In the genomic region with DNA sequence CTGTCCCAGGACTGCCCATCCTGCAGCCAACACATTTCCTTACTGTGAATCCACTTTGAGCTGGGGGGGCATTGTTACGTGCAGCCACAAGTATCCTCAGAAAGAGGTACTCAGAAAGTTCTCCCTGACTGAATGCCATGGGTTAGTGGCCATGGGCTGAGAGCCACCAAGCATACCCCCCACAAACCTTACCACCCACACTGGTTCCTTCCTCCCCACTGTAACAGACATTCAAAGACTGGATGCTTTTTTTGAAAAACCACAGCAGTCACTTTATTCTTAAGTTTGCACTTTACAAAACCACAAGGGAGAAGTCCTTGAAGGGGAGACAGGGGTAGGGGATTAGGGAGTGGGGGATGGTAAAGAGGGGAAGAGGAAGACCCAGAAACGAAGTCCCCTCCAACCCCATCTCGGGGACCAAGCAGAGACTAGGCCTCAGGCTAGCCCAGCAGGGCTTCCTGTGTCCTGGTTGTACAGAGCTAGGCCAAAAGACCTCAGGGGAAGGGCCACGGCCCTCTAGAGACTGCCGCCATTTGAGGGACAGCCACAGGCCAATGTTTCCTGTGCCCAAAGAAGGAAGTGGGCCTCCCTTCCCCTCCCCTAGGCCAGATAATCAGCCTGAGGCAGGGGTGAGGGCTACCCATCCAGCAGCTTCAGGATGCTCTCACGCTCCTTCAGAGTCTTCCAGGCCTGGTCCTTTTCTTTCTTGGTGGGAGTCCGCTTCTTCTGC, we compare ENCODE assay signal across 8 cellular contexts. TPM values are rescaled to one million over a fixed set of nuclear protein-coding genes. Genes with fewer than 3 reads are reported as not detected.
DNase-seq lines count a peak whose midpoint lies in the region; ATAC-seq and TF ChIP-seq lines count a peak whose summit lies in the region.

No MANE protein-coding gene starts in this region.

- ATAC-seq in GM18907 (IDR thresholded peaks at IDR 0.05; ENCODE audit: unreplicated experiment) (peak; percentile 68), HG02981 (IDR thresholded peaks at IDR 0.05; ENCODE audit: unreplicated experiment) (peak; percentile 64), heart right ventricle (peak; percentile 38 to 69 (median 52))

- no peak overlapping the region for H3K4me3 ChIP-seq in heart right ventricle

- peak overlapping the region; percentile 12 for H3K4me3 Mint-ChIP-seq in T-helper 1 cell treated with Interleukin-12 subunit alpha and Interleukin-12 subunit beta and Interleukin-4 antibody, amounts not matched to agents 30 μg/mL and 1 μg/mL, for 36 hours

- peak overlapping the region; percentile 81 for H3K27ac Mint-ChIP-seq in T-helper 1 cell treated with Interleukin-12 subunit alpha and Interleukin-12 subunit beta and Interleukin-4 antibody, amounts not matched to agents 30 μg/mL and 1 μg/mL, for 36 hours

- intact Hi-C loops in heart right ventricle (cut with DNase I) = no loop called here

- H3K9me3 Mint-ChIP-seq in T-helper 1 cell treated with Interleukin-12 subunit alpha and Interleukin-12 subunit beta and Interleukin-4 antibody, amounts not matched to agents 30 μg/mL and 1 μg/mL, for 36 hours = no peaks in the 10 kb centered on the region

- DNase-seq in heart right ventricle (no peak), NCI-H2227 (lab: John Stamatoyannopoulos, UW; ENCODE audit: unreplicated experiment) (no peak), iPS-NIHi11 (ENCODE audit: low spot score) (no peak), EL (no peak), NCI-H446 (lab: John Stamatoyannopoulos, UW) (no peak)

- 78 to 82% methylated on average over 7 of the region's 7 CpGs for WGBS in heart right ventricle, 2 donors

- peak overlapping the region in 3 of 10 donors; percentile 22 to 90 (median 36) for H3K27ac ChIP-seq in heart right ventricle

- peaks cover 31% of the 10 kb centered on the region for H3K36me3 Mint-ChIP-seq in T-helper 1 cell treated with Interleukin-12 subunit alpha and Interleukin-12 subunit beta and Interleukin-4 antibody, amounts not matched to agents 30 μg/mL and 1 μg/mL, for 36 hours (ENCODE audit: low read depth)

- peaks cover 0 to 55% (median 34%) of the 10 kb centered on the region in 9 donors for H3K36me3 ChIP-seq in heart right ventricle

- peaks cover 42% of the 10 kb centered on the region for H3K4me1 Mint-ChIP-seq in T-helper 1 cell treated with Interleukin-12 subunit alpha and Interleukin-12 subunit beta and Interleukin-4 antibody, amounts not matched to agents 30 μg/mL and 1 μg/mL, for 36 hours (ENCODE audit: low read depth)

- H3K4me1 ChIP-seq in heart right ventricle = peaks cover 0 to 63% (median 0%) of the 10 kb centered on the region in 9 donors

- no peak for TF ChIP-seq CTCF in heart right ventricle (IDR thresholded peaks at IDR 0.05)

- H3K27me3 Mint-ChIP-seq in T-helper 1 cell treated with Interleukin-12 subunit alpha and Interleukin-12 subunit beta and Interleukin-4 antibody, amounts not matched to agents 30 μg/mL and 1 μg/mL, for 36 hours (ENCODE audit: low read depth) = no peaks in the 10 kb centered on the region

- H3K9me3 ChIP-seq in heart right ventricle = no peaks in the 10 kb centered on the region

- H3K27me3 ChIP-seq in heart right ventricle = no peaks in the 10 kb centered on the region

RNA-seq across cellular contexts. Expression of a gene that starts 10.1 kb away (rescaled TPM):
- total RNA-seq in heart right ventricle = 10 to 100 TPM in 4 of 10 donors, 1 to 10 TPM in 6; 6.2 to 19.5 (median 8.3) TPM
- 10 to 100 TPM; 18.3 to 27.1 TPM for polyA plus RNA-seq in heart right ventricle

RNA-seq across cellular contexts. Expression of a gene that starts 12.4 kb away (rescaled TPM):
- 10 to 100 TPM; 38.5 to 59.6 (median 42.9) TPM for total RNA-seq in heart right ventricle
- polyA plus RNA-seq in heart right ventricle = 10 to 100 TPM; 48.7 to 51.4 TPM

RNA-seq across cellular contexts. Expression of a gene that starts 13.0 kb away (rescaled TPM):
- 100 to 1,000 TPM in 1 of 10 donors, 10 to 100 TPM in 9; 40.6 to 111 (median 55.0) TPM for total RNA-seq in heart right ventricle
- polyA plus RNA-seq in heart right ventricle = 100 to 1,000 TPM in 1 of 2 donors, 10 to 100 TPM in 1; 27.9 to 104 TPM

RNA-seq across cellular contexts. Expression of a gene that starts 30.1 kb away (rescaled TPM):
- 10 to 100 TPM in 3 of 10 donors, 1 to 10 TPM in 7; 5.2 to 10.8 (median 8.0) TPM for total RNA-seq in heart right ventricle
- 10 to 100 TPM; 11.3 to 15.1 TPM for polyA plus RNA-seq in heart right ventricle

RNA-seq across cellular contexts. Expression of a gene that starts 30.2 kb away (rescaled TPM):
- total RNA-seq in heart right ventricle = 10 to 100 TPM in 7 of 10 donors, 1 to 10 TPM in 3; 8.7 to 20.5 (median 13.7) TPM
- 10 to 100 TPM in 1 of 2 donors, 1 to 10 TPM in 1; 6.7 to 35.0 TPM for polyA plus RNA-seq in heart right ventricle
